17 cellular contexts compared by ENCODE assay signal in the genomic region with DNA sequence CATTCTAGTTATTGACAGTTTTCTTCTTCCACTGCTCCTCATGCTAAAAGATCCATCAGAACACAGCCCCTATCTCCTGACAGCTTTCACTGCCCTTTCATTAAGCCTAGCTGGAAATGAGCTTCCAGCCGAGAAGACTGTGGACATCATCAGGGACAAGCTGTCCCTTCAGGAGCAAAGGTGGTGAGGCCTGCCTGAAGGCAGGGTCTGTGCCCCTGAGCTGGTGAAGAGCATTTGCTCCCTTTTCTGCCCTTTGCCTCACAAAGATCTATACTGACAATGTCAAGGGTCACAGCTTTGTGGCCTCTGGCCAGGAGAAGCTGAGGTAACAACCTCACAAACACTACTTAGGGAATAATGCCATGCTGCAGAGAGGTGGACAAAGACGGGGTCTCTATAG.
"Had no signal": no experiment of that assay in that cellular context is flagged by ENCODE, and none has a peak within 500 bp of the region (broad histone marks: within the 10 kb centered on the region; RNA-seq: fewer than 3 reads in every experiment).

No MANE protein-coding gene starts in this region.

- H3K27me3 Mint-ChIP-seq: activated B cell treated with CpG ODN at 0.5 μM for 24 hours; activated CD4-positive, alpha-beta T cell treated with anti-CD3 and anti-CD28 coated beads, Interleukin-2, amount 10 ng/mL, durations not matched to agents 24 days and 14 days; effector memory CD8-positive, alpha-beta T cell; natural killer cell treated with Interleukin-12 subunit alpha and Interleukin-12 subunit beta and Interleukin-15 and Interleukin-18, amount 100 ng/mL, for 72 hours; stimulated activated naive B cell treated with anti-CD40 and anti-IgM and Interleukin-4, amounts not matched to agents 10 μg/mL and 1 μg/mL and 100 μg/mL, for 72 hours had no signal

- ATAC-seq: activated CD8-positive, alpha-beta T cell treated with anti-CD3 and anti-CD28 coated beads, Interleukin-2, amount 10 ng/mL, durations not matched to agents 7 days and 5 days; activated naive CD4-positive, alpha-beta T cell treated with anti-CD3 and anti-CD28 coated beads, Interleukin-2, amount 50 U/mL, for 72 hours; activated T-cell treated with anti-CD3 and anti-CD28 coated beads, Interleukin-2, amount 50 U/mL, for 72 hours; effector memory CD8-positive, alpha-beta T cell; natural killer cell treated with Interleukin-12 subunit alpha and Interleukin-12 subunit beta and Interleukin-15 and Interleukin-18, amount 100 ng/mL, for 72 hours; stimulated activated naive B cell treated with anti-CD40 and anti-IgM and Interleukin-4, amounts not matched to agents 10 μg/mL and 1 μg/mL and 100 μg/mL, for 72 hours had no signal

- H3K27me3 ChIP-seq: thyroid gland had no signal

- H3K4me3 Mint-ChIP-seq: activated B cell treated with CpG ODN at 0.5 μM for 24 hours; activated CD4-positive, alpha-beta T cell treated with anti-CD3 and anti-CD28 coated beads, Interleukin-2, amount 10 ng/mL, durations not matched to agents 24 days and 14 days; activated CD8-positive, alpha-beta T cell treated with anti-CD3 and anti-CD28 coated beads, Interleukin-2, amount 10 ng/mL, durations not matched to agents 7 days and 5 days; activated T-cell treated with anti-CD3 and anti-CD28 coated beads, Interleukin-2, amount 50 U/mL, for 72 hours; effector memory CD8-positive, alpha-beta T cell; natural killer cell treated with Interleukin-12 subunit alpha and Interleukin-12 subunit beta and Interleukin-15 and Interleukin-18, amount 100 ng/mL, for 72 hours; stimulated activated naive B cell treated with anti-CD40 and anti-IgM and Interleukin-4, amounts not matched to agents 10 μg/mL and 1 μg/mL and 100 μg/mL, for 72 hours had no signal

- H3K9me3 ChIP-seq: thyroid gland had no signal

- H3K27ac Mint-ChIP-seq: activated B cell treated with CpG ODN at 0.5 μM for 24 hours; activated CD4-positive, alpha-beta T cell treated with anti-CD3 and anti-CD28 coated beads, Interleukin-2, amount 10 ng/mL, durations not matched to agents 24 days and 14 days; activated CD8-positive, alpha-beta T cell treated with anti-CD3 and anti-CD28 coated beads, Interleukin-2, amount 10 ng/mL, durations not matched to agents 7 days and 5 days; activated naive CD4-positive, alpha-beta T cell treated with anti-CD3 and anti-CD28 coated beads, Interleukin-2, amount 50 U/mL, for 72 hours; activated T-cell treated with anti-CD3 and anti-CD28 coated beads, Interleukin-2, amount 50 U/mL, for 72 hours; natural killer cell treated with Interleukin-12 subunit alpha and Interleukin-12 subunit beta and Interleukin-15 and Interleukin-18, amount 100 ng/mL, for 72 hours; stimulated activated naive B cell treated with anti-CD40 and anti-IgM and Interleukin-4, amounts not matched to agents 10 μg/mL and 1 μg/mL and 100 μg/mL, for 72 hours had no signal

- H3K27ac ChIP-seq: epithelial cell of prostate, thyroid gland had no signal

- H3K4me3 ChIP-seq: thyroid gland had no signal

- H3K36me3 Mint-ChIP-seq: natural killer cell treated with Interleukin-12 subunit alpha and Interleukin-12 subunit beta and Interleukin-15 and Interleukin-18, amount 100 ng/mL, for 72 hours had no signal

- FAIRE-seq: TTC549 had no signal

- H3K4me1 Mint-ChIP-seq: activated B cell treated with CpG ODN at 0.5 μM for 24 hours; activated CD4-positive, alpha-beta T cell treated with anti-CD3 and anti-CD28 coated beads, Interleukin-2, amount 10 ng/mL, durations not matched to agents 24 days and 14 days; stimulated activated naive B cell treated with anti-CD40 and anti-IgM and Interleukin-4, amounts not matched to agents 10 μg/mL and 1 μg/mL and 100 μg/mL, for 72 hours had no signal

- H3K9me3 Mint-ChIP-seq: activated B cell treated with CpG ODN at 0.5 μM for 24 hours; activated CD4-positive, alpha-beta T cell treated with anti-CD3 and anti-CD28 coated beads, Interleukin-2, amount 10 ng/mL, durations not matched to agents 24 days and 14 days; activated naive CD4-positive, alpha-beta T cell treated with anti-CD3 and anti-CD28 coated beads, Interleukin-2, amount 50 U/mL, for 72 hours; effector memory CD8-positive, alpha-beta T cell; natural killer cell treated with Interleukin-12 subunit alpha and Interleukin-12 subunit beta and Interleukin-15 and Interleukin-18, amount 100 ng/mL, for 72 hours; stimulated activated naive B cell treated with anti-CD40 and anti-IgM and Interleukin-4, amounts not matched to agents 10 μg/mL and 1 μg/mL and 100 μg/mL, for 72 hours had no signal

- H3K4me1 ChIP-seq: thyroid gland had no signal

- DNase-seq: activated B cell treated with CpG ODN at 0.5 μM for 24 hours; activated CD4-positive, alpha-beta T cell treated with anti-CD3 and anti-CD28 coated beads, Interleukin-2, amount 10 ng/mL, durations not matched to agents 24 days and 14 days; activated CD8-positive, alpha-beta memory T cell treated with anti-CD3 and anti-CD28 coated beads, Interleukin-2, amount 50 U/mL, for 4 hours; activated CD8-positive, alpha-beta T cell treated with anti-CD3 and anti-CD28 coated beads, Interleukin-2, amount 10 ng/mL, durations not matched to agents 7 days and 5 days; activated gamma-delta T cell; activated T-cell treated with anti-CD3 and anti-CD28 coated beads, Interleukin-2, amount 50 U/mL, for 72 hours; cortex of kidney; effector memory CD8-positive, alpha-beta T cell; foreskin melanocyte; islet precursor cell; stimulated activated CD4-positive, alpha-beta T cell treated with anti-CD3 and anti-CD28 coated beads, Interleukin-2, amount 100 ng/mL, for 48 hours; stimulated activated naive B cell treated with anti-CD40 and anti-IgM and Interleukin-4, amounts not matched to agents 10 μg/mL and 1 μg/mL and 100 μg/mL, for 72 hours; thyroid gland had no signal
